Comparison of ENCODE assay signal across 10 cellular contexts in the genomic region with DNA sequence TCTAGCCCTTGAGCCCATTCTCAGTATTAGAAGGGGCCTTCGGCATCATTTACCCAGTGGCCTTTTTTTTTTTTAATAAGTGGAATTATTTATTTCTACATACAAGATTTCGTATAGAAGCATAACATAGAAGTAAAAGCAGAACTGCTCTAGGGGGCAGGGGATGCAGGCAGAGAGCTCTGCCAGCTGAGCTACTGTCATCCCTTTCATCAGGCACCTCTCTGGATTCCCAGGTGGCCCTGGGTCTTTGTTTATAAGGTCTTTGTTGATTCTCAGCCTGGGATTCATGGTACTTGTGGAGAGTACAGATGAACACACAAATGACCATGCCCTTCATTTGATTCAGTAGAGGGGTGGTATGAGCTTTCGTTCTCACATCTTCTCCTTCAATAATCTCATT.
A peak's percentile ranks its signal among the peaks of the same experiment; 100 is the strongest.
DNase-seq lines count a peak whose midpoint lies in the region; ATAC-seq and TF ChIP-seq lines count a peak whose summit lies in the region.
"Had no signal": no experiment of that assay in that cellular context is flagged by ENCODE, and none has a peak within 500 bp of the region (broad histone marks: within the 10 kb centered on the region; RNA-seq: fewer than 3 reads in every experiment).

No MANE protein-coding gene starts in this region.

- no peak for TF ChIP-seq EP300 in tibial nerve (IDR thresholded peaks at IDR 0.05)

- DNase-seq in SKM-1 treated with dmso at 0.1 percent for 144 hours (lab: John Stamatoyannopoulos, UW; ENCODE audit: unreplicated experiment) (peak; percentile 47), SKM-1 (lab: John Stamatoyannopoulos, UW; ENCODE audit: unreplicated experiment) (no peak), tibial nerve (ENCODE audit: low spot score in 2 of 2) (no peak), RPMI8226 (no peak)
- DNase-seq in activated T-helper 1 cell treated with anti-CD3 and anti-CD28 coated beads, Interleukin-12 subunit alpha, Interleukin-12 subunit beta, Interleukin-2, Interleukin-4 antibody, amounts not matched to agents 30 ng/mL and 10 ng/mL and 1 ng/mL, durations not matched to agents 14 hours and 24 hours and 36 hours (ENCODE audit: low spot score), result no peak
- DNase-seq in activated CD4-positive, alpha-beta T cell treated with anti-CD3 and anti-CD28 coated beads for 48 hours, result no peak

- no peak for TF ChIP-seq POLR2A in tibial nerve (IDR thresholded peaks at IDR 0.05)

- peaks cover 43% of the 10 kb centered on the region for H3K4me1 ChIP-seq in mesodermal cell (ENCODE audit: control insufficient read depth, insufficient read depth, low read length, poor library complexity, severe bottlenecking)
- H3K4me1 ChIP-seq in tibial nerve, result peaks cover 0 to 90% (median 45%) of the 10 kb centered on the region in 4 donors

- peaks cover 4% of the 10 kb centered on the region for H3K27me3 Mint-ChIP-seq in activated T-helper 1 cell treated with anti-CD3 and anti-CD28 coated beads, Interleukin-12 subunit alpha, Interleukin-12 subunit beta, Interleukin-2, Interleukin-4 antibody, amounts not matched to agents 30 ng/mL and 10 ng/mL and 1 ng/mL, durations not matched to agents 14 hours and 24 hours and 36 hours (ENCODE audit: insufficient read depth)

- H3K9me3 ChIP-seq in mesodermal cell (ENCODE audit: control insufficient read depth, low read length) (no peaks in the 10 kb centered on the region), tibial nerve (no peaks in the 10 kb centered on the region)

- H3K27me3 ChIP-seq in tibial nerve, result no peaks in the 10 kb centered on the region

- TF ChIP-seq CTCF in tibial nerve (IDR thresholded peaks at IDR 0.05), result no peak

- ATAC-seq in HG03457 (IDR thresholded peaks at IDR 0.05; ENCODE audit: unreplicated experiment), result no peak

- H3K4me3 Mint-ChIP-seq in activated T-helper 1 cell treated with anti-CD3 and anti-CD28 coated beads, Interleukin-12 subunit alpha, Interleukin-12 subunit beta, Interleukin-2, Interleukin-4 antibody, amounts not matched to agents 30 ng/mL and 10 ng/mL and 1 ng/mL, durations not matched to agents 14 hours and 24 hours and 36 hours, result peak overlapping the region; percentile 2

- H3K9me3 Mint-ChIP-seq in activated T-helper 1 cell treated with anti-CD3 and anti-CD28 coated beads, Interleukin-12 subunit alpha, Interleukin-12 subunit beta, Interleukin-2, Interleukin-4 antibody, amounts not matched to agents 30 ng/mL and 10 ng/mL and 1 ng/mL, durations not matched to agents 14 hours and 24 hours and 36 hours, result no peaks in the 10 kb centered on the region
- H3K9me3 Mint-ChIP-seq: neural crest cell had no signal

- H3K36me3 Mint-ChIP-seq in activated T-helper 1 cell treated with anti-CD3 and anti-CD28 coated beads, Interleukin-12 subunit alpha, Interleukin-12 subunit beta, Interleukin-2, Interleukin-4 antibody, amounts not matched to agents 30 ng/mL and 10 ng/mL and 1 ng/mL, durations not matched to agents 14 hours and 24 hours and 36 hours (ENCODE audit: low read depth), result peaks cover 10% of the 10 kb centered on the region

- H3K27ac Mint-ChIP-seq in activated T-helper 1 cell treated with anti-CD3 and anti-CD28 coated beads, Interleukin-12 subunit alpha, Interleukin-12 subunit beta, Interleukin-2, Interleukin-4 antibody, amounts not matched to agents 30 ng/mL and 10 ng/mL and 1 ng/mL, durations not matched to agents 14 hours and 24 hours and 36 hours, result no peak overlapping the region

- no peak overlapping the region for H3K4me3 ChIP-seq in mesodermal cell (ENCODE audit: extremely low read depth, insufficient read depth, low read length, poor library complexity, severe bottlenecking)
- H3K4me3 ChIP-seq in tibial nerve, result peak overlapping the region in 2 of 4 donors; percentile 9 to 26

- H3K4me1 Mint-ChIP-seq in activated T-helper 1 cell treated with anti-CD3 and anti-CD28 coated beads, Interleukin-12 subunit alpha, Interleukin-12 subunit beta, Interleukin-2, Interleukin-4 antibody, amounts not matched to agents 30 ng/mL and 10 ng/mL and 1 ng/mL, durations not matched to agents 14 hours and 24 hours and 36 hours (ENCODE audit: low read depth), result peaks cover 71% of the 10 kb centered on the region

- H3K36me3 ChIP-seq in mesodermal cell (ENCODE audit: control insufficient read depth, insufficient read depth, low read length) (no peaks in the 10 kb centered on the region), tibial nerve (no peaks in the 10 kb centered on the region)

- WGBS in mesodermal cell (ENCODE audit: insufficient coverage in 2 of 2), 2 experiments, result 100% methylated on average over 1 of the region's 3 CpGs
- 20 to 32% methylated on average over 3 of the region's 3 CpGs for WGBS in tibial nerve, 2 donors

- intact Hi-C loops in activated T-helper 1 cell treated with anti-CD3 and anti-CD28 coated beads, Interleukin-12 subunit alpha, Interleukin-12 subunit beta, Interleukin-2, Interleukin-4 antibody, amounts not matched to agents 30 ng/mL and 10 ng/mL and 1 ng/mL, durations not matched to agents 14 hours and 24 hours and 36 hours (cut with micrococcal nuclease), result no loop called here

- peak overlapping the region; percentile 85 for H3K27ac ChIP-seq in mesodermal cell (ENCODE audit: low read depth, low read length, severe bottlenecking)
- peak overlapping the region; percentile 38 to 89 (median 68) for H3K27ac ChIP-seq in tibial nerve
- H3K27ac ChIP-seq: C4-2B had no signal
